In genomic region chr7:43906327-43907010, GRCh38 we compare ENCODE assay signal across 8 cellular contexts. TPM values are rescaled to one million over a fixed set of nuclear protein-coding genes. Genes with fewer than 3 reads are reported as not detected.
A peak's percentile ranks its signal among the peaks of the same experiment; 100 is the strongest.
DNase-seq lines count a peak whose midpoint lies in the region; ATAC-seq and TF ChIP-seq lines count a peak whose summit lies in the region.

TSS of gene URGCP (minus strand) at chr7:43906596. CDS start at chr7:43906575, 21 bp downstream.

- peak; percentile 14 for DNase-seq in SKM-1 treated with dmso at 0.1 percent for 144 hours (lab: John Stamatoyannopoulos, UW; ENCODE audit: unreplicated experiment)
- DNase-seq in SKM-1 (lab: John Stamatoyannopoulos, UW; ENCODE audit: unreplicated experiment) = no peak
- peak; percentile 83 for DNase-seq in NCI-H69 (lab: John Stamatoyannopoulos, UW)
- DNase-seq in activated T-cell treated with anti-CD3 and anti-CD28 coated beads for 4 hours = peak; percentile 27
- no peak for DNase-seq in epithelial cell of proximal tubule (ENCODE audit: low read depth)
- peak; percentile 47 to 74 for DNase-seq in stimulated activated effector memory CD8-positive, alpha-beta T cell treated with anti-CD3 and anti-CD28 coated beads, Interleukin-12 subunit alpha, Interleukin-12 subunit beta, amount 100 ng/mL, for 72 hours (ENCODE audit: low spot score in 2 of 2)

- H3K4me3 Mint-ChIP-seq in stimulated activated effector memory CD8-positive, alpha-beta T cell treated with anti-CD3 and anti-CD28 coated beads, Interleukin-12 subunit alpha, Interleukin-12 subunit beta, amount 100 ng/mL, for 72 hours = peak within 1 kb of the TSS; percentile 78

- no peaks in the 10 kb centered on the region for H3K9me3 ChIP-seq in mucosa of stomach (ENCODE audit: control insufficient read depth, low read length)

- no peaks in the 10 kb centered on the region for H3K27me3 ChIP-seq in mucosa of stomach (ENCODE audit: control insufficient read depth, insufficient read depth, low read length)

- H3K4me1 Mint-ChIP-seq in stimulated activated effector memory CD8-positive, alpha-beta T cell treated with anti-CD3 and anti-CD28 coated beads, Interleukin-12 subunit alpha, Interleukin-12 subunit beta, amount 100 ng/mL, for 72 hours = peaks cover 28% of the 10 kb centered on the region

- no peaks in the 10 kb centered on the region for H3K9me3 Mint-ChIP-seq in stimulated activated effector memory CD8-positive, alpha-beta T cell treated with anti-CD3 and anti-CD28 coated beads, Interleukin-12 subunit alpha, Interleukin-12 subunit beta, amount 100 ng/mL, for 72 hours

- no peak for TF ChIP-seq CTCF in epithelial cell of proximal tubule (conservative IDR thresholded peaks at IDR 0.05; ENCODE audit: low read depth, low read length)

- peaks cover 6% of the 10 kb centered on the region for H3K36me3 Mint-ChIP-seq in stimulated activated effector memory CD8-positive, alpha-beta T cell treated with anti-CD3 and anti-CD28 coated beads, Interleukin-12 subunit alpha, Interleukin-12 subunit beta, amount 100 ng/mL, for 72 hours

- H3K4me3 ChIP-seq in epithelial cell of proximal tubule (ENCODE audit: low read depth, low read length) (peak within 1 kb of the TSS; percentile 80), mucosa of stomach (ENCODE audit: low read length) (peak within 1 kb of the TSS; percentile 63)

- H3K9ac ChIP-seq in mucosa of stomach (ENCODE audit: low read length) = peak within 1 kb of the TSS; percentile 86

- H3K36me3 ChIP-seq in mucosa of stomach (ENCODE audit: control insufficient read depth, insufficient read depth, low read length) = no peaks in the 10 kb centered on the region

- peak within 1 kb of the TSS; percentile 91 for H3K27ac Mint-ChIP-seq in stimulated activated effector memory CD8-positive, alpha-beta T cell treated with anti-CD3 and anti-CD28 coated beads, Interleukin-12 subunit alpha, Interleukin-12 subunit beta, amount 100 ng/mL, for 72 hours

- peak; percentile 84 for ATAC-seq in HG02885 (IDR thresholded peaks at IDR 0.05; ENCODE audit: poor library complexity, unreplicated experiment)
- peak; percentile 89 for ATAC-seq in stimulated activated effector memory CD8-positive, alpha-beta T cell treated with anti-CD3 and anti-CD28 coated beads, Interleukin-12 subunit alpha, Interleukin-12 subunit beta, amount 100 ng/mL, for 72 hours

- peaks cover 24% of the 10 kb centered on the region for H3K4me1 ChIP-seq in mucosa of stomach (ENCODE audit: control insufficient read depth, insufficient read depth, low read length)

RNA-seq across cellular contexts. Expression of gene URGCP, which starts in this region (rescaled TPM):
- total RNA-seq in epithelial cell of proximal tubule = 17.6 and 17.7 TPM in 2 replicates

Comparison
In these comparisons a context has a peak if more than half of its experiments do, and no peak if none do; other contexts are left out.
1. DNase-seq: peak in SKM-1 treated with dmso at 0.1 percent for 144 hours (single experiment), NCI-H69 (single experiment), activated T-cell treated with anti-CD3 and anti-CD28 coated beads for 4 hours (single experiment) and stimulated activated effector memory CD8-positive, alpha-beta T cell treated with anti-CD3 and anti-CD28 coated beads, Interleukin-12 subunit alpha, Interleukin-12 subunit beta, amount 100 ng/mL, for 72 hours (2 of 2); none in SKM-1 (single experiment) and epithelial cell of proximal tubule (single experiment).